Comparison of ENCODE assay signal across 1 cellular context in the genomic region with DNA sequence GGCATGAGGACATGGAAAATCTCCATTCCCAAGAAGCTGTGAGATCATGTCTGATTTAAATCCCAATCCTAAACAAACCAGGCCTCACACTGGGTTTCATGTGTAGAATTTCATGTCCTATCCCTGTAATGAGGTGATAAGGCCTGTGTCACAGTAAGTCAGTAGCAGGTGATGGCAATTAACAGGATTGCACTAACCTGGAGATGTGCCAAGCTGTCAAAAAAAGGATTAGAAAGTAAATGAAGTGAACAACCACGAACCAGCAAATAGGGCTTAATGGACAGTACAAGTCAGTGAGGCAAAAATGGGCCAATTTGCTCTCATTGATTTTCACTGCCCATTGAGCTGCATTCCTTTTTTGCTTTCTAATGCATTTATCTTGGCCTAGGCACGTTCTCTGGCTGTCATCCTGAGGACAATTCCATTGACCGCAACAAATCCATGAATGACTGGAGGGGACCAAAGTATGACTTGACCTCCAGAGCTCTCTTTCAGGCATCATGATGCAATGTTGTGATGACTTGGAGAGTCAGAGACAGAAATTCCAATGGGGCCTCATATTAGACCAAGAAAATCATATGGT.
TF ChIP-seq lines count a peak whose summit lies in the region.

No MANE protein-coding gene starts in this region.

TF ChIP-seq in HEK293, 187 proteins besides CTCF, POLR2A, EP300 and RAD21 (continued from another document and continues in another):
- TF ChIP-seq, protein P1, sequence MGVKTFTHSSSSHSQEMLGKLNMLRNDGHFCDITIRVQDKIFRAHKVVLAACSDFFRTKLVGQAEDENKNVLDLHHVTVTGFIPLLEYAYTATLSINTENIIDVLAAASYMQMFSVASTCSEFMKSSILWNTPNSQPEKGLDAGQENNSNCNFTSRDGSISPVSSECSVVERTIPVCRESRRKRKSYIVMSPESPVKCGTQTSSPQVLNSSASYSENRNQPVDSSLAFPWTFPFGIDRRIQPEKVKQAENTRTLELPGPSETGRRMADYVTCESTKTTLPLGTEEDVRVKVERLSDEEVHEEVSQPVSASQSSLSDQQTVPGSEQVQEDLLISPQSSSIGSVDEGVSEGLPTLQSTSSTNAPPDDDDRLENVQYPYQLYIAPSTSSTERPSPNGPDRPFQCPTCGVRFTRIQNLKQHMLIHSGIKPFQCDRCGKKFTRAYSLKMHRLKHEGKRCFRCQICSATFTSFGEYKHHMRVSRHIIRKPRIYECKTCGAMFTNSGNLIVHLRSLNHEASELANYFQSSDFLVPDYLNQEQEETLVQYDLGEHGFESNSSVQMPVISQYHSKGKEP (tag by site-specific recombination; IDR thresholded peaks at IDR 0.05), result peak; percentile 94
- TF ChIP-seq ZNF148 (tag by site-specific recombination; IDR thresholded peaks at IDR 0.05; ENCODE audit: borderline replicate concordance) (0 out of 2 replicates have a peak, but pooled peaks have one; percentile 36), ZNF76 (tag by site-specific recombination; IDR thresholded peaks at IDR 0.05; ENCODE audit: borderline replicate concordance, low read depth) (peak; percentile 76; the same call in 1 of the 2 replicates), ZNF248 (tag by site-specific recombination; IDR thresholded peaks at IDR 0.05) (no peak), ZNF561 (tag by site-specific recombination; IDR thresholded peaks at IDR 0.05; ENCODE audit: borderline replicate concordance) (peak; percentile 73), ZNF280D (tag by site-specific recombination; IDR thresholded peaks at IDR 0.05) (0 out of 2 replicates have a peak, but pooled peaks have one; percentile 46), INSM2 (tag by site-specific recombination; IDR thresholded peaks at IDR 0.05) (peak; percentile 99), ZNF416 (tag by site-specific recombination; IDR thresholded peaks at IDR 0.05) (no peak), ZNF664 (tag by site-specific recombination; IDR thresholded peaks at IDR 0.05) (peak; percentile 86), ZXDB (tag by site-specific recombination; IDR thresholded peaks at IDR 0.05) (peak; percentile 98), ZBTB8A (tag by site-specific recombination; IDR thresholded peaks at IDR 0.05) (peak; percentile 89), WT1 (tag by site-specific recombination; IDR thresholded peaks at IDR 0.05) (peak; percentile 96), ZSCAN5A (tag by site-specific recombination; IDR thresholded peaks at IDR 0.05) (peak; percentile 81; the same call in 1 of the 2 replicates), MZF1 (tag by site-specific recombination; IDR thresholded peaks at IDR 0.05; ENCODE audit: borderline replicate concordance) (peak; percentile 70), ZNF776 (tag by site-specific recombination; IDR thresholded peaks at IDR 0.05; ENCODE audit: borderline replicate concordance) (no peak), ZSCAN23 (tag by site-specific recombination; IDR thresholded peaks at IDR 0.05) (peak; percentile 99), ZIC2 (tag by site-specific recombination; IDR thresholded peaks at IDR 0.05) (peak; percentile 99), SCRT2 (tag by site-specific recombination; IDR thresholded peaks at IDR 0.05) (peak; percentile 89), ZNF473 (tag by site-specific recombination; IDR thresholded peaks at IDR 0.05) (no peak), ZNF596 (tag by site-specific recombination; IDR thresholded peaks at IDR 0.05) (0 out of 2 replicates have a peak, but pooled peaks have one; percentile 12), ZNF660 (tag by site-specific recombination; IDR thresholded peaks at IDR 0.05) (peak; percentile 67), ZNF629 (tag by site-specific recombination; IDR thresholded peaks at IDR 0.05) (peak; percentile 97), ZNF324 (tag by site-specific recombination; IDR thresholded peaks at IDR 0.05) (peak; percentile 99), ZNF580 (tag by site-specific recombination; IDR thresholded peaks at IDR 0.05) (peak; percentile 97), ZNF169 (tag by site-specific recombination; IDR thresholded peaks at IDR 0.05) (no peak), KLF16 (tag by site-specific recombination; IDR thresholded peaks at IDR 0.05) (peak; percentile 74), SP7 (tag by site-specific recombination; IDR thresholded peaks at IDR 0.05) (peak; percentile 99), ZNF529 (tag by site-specific recombination; IDR thresholded peaks at IDR 0.05; ENCODE audit: insufficient replicate concordance) (peak; percentile 52), ZNF223 (tag by site-specific recombination; IDR thresholded peaks at IDR 0.05) (peak; percentile 28; the same call in 1 of the 2 replicates), ELK4 (IDR thresholded peaks at IDR 0.05; ENCODE audit: borderline replicate concordance, low read depth, low read length) (no peak), ZNF221 (tag by site-specific recombination; IDR thresholded peaks at IDR 0.05; ENCODE audit: borderline replicate concordance) (no peak), ZNF391 (tag by site-specific recombination; IDR thresholded peaks at IDR 0.05; ENCODE audit: borderline replicate concordance, low read depth) (peak; percentile 100), PATZ1 (tag by site-specific recombination; IDR thresholded peaks at IDR 0.05) (peak; percentile 86), SALL2 (tag by site-specific recombination; IDR thresholded peaks at IDR 0.05; ENCODE audit: borderline replicate concordance) (no peak), ZNF518A (tag by site-specific recombination; conservative IDR thresholded peaks at IDR 0.05; ENCODE audit: low read depth) (peak; percentile 67), IKZF3 (tag by site-specific recombination; IDR thresholded peaks at IDR 0.05) (peak; percentile 93)
